Comparison of ENCODE assay signal across 13 cellular contexts in genomic region chr1:119594386-119594785, GRCh38.
"Had no signal": no experiment of that assay in that cellular context is flagged by ENCODE, and none has a peak within 500 bp of the region (broad histone marks: within the 10 kb centered on the region; RNA-seq: fewer than 3 reads in every experiment).

No MANE protein-coding gene starts in this region.

- H3K27me3 ChIP-seq: breast epithelium, testis had no signal

- H3K4me3 ChIP-seq: breast epithelium, psoas muscle, testis had no signal

- H3K27ac ChIP-seq: breast epithelium, psoas muscle, testis had no signal

- H3K4me1 ChIP-seq: breast epithelium, psoas muscle had no signal

- H3K9me3 ChIP-seq: breast epithelium, psoas muscle, testis had no signal

- H3K36me3 ChIP-seq: breast epithelium had no signal

- DNase-seq: activated CD4-positive, alpha-beta T cell treated with anti-CD3 and anti-CD28 coated beads for 1 hour; activated CD4-positive, alpha-beta T cell treated with anti-CD3 and anti-CD28 coated beads, Interleukin-2, amount 50 U/mL, for 48 hours; activated CD8-positive, alpha-beta memory T cell treated with anti-CD3 and anti-CD28 coated beads, Interleukin-2, amount 10 ng/mL, durations not matched to agents 7 days and 5 days; activated effector memory CD4-positive, alpha-beta T cell treated with Interleukin-2 at 50 U/mL for 16 hours; activated T-cell treated with anti-CD3 and anti-CD28 coated beads, Interleukin-2, amount 50 U/mL, for 24 hours; amniotic stem cell; kidney; left ventricle myocardium superior; mesendoderm; psoas muscle; stimulated activated CD4-positive, alpha-beta T cell treated with anti-CD3 and anti-CD28 coated beads, Interleukin-4, amount 100 ng/mL, for 1 hour; testis had no signal
